ENCODE assay signal across 15 cellular contexts in the genomic region with DNA sequence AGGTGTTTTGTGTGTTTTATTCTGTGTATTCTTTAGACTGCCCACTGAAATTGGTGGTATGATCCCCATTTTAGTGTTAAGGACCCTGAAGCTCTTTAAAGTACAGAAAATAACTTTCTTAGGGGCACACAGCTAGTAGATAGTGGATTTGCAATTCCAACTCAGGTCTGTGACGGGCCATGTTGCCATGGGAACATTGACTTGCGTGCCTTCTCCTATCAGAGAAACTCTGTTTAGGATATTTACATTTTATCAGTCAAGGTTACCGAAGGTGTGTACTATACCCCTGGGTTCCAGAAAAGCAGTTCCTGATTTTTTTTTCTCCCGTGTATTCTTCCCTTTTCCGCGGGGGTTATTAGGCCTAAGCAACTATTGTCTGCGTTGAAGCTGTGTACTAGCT. TPM values are rescaled to one million over a fixed set of nuclear protein-coding genes. Genes with fewer than 3 reads are reported as not detected.
DNase-seq lines count a peak whose midpoint lies in the region; ATAC-seq and TF ChIP-seq lines count a peak whose summit lies in the region.
"Had no signal": no experiment of that assay in that cellular context is flagged by ENCODE, and none has a peak within 500 bp of the region (broad histone marks: within the 10 kb centered on the region; RNA-seq: fewer than 3 reads in every experiment).

No MANE protein-coding gene starts in this region.

- H3K36me3 ChIP-seq in mucosa of descending colon (ENCODE audit: low read depth), result no peaks in the 10 kb centered on the region
- H3K36me3 ChIP-seq: brain microvascular endothelial cell, suprapubic skin had no signal

- H3K27ac ChIP-seq in VCaP, result peak overlapping the region; percentile 67
- H3K27ac ChIP-seq in epithelial cell of prostate, result peak overlapping the region; percentile 61
- no peak overlapping the region for H3K27ac ChIP-seq in CD4-positive, alpha-beta T cell (ENCODE audit: low read depth, low read length)
- H3K27ac ChIP-seq: brain microvascular endothelial cell had no signal

- CTCF ChIA-PET in CD4-positive, alpha-beta T cell (lab: Charles Lee), result no interaction called here

- H3K4me3 ChIP-seq in mucosa of descending colon, result no peak overlapping the region
- H3K4me3 ChIP-seq: suprapubic skin had no signal

- peak; percentile 22 for ATAC-seq in mucosa of descending colon
- ATAC-seq in CD4-positive, alpha-beta T cell (ENCODE audit: poor library complexity), result no peak

- no peaks in the 10 kb centered on the region for H3K27me3 Mint-ChIP-seq in type B pancreatic cell
- no peaks in the 10 kb centered on the region for H3K27me3 Mint-ChIP-seq in CD4-positive, alpha-beta T cell
- H3K27me3 Mint-ChIP-seq: activated CD4-positive, alpha-beta T cell treated with anti-CD3 and anti-CD28 coated beads, Interleukin-2, amount 10 ng/mL, durations not matched to agents 7 days and 5 days had no signal

- no peaks in the 10 kb centered on the region for H3K27me3 ChIP-seq in CD4-positive, alpha-beta T cell (ENCODE audit: control insufficient read depth, insufficient read depth, low read length)
- H3K27me3 ChIP-seq: brain microvascular endothelial cell, suprapubic skin had no signal

- TF ChIP-seq CTCF in VCaP (conservative IDR thresholded peaks at IDR 0.05) (no peak), mucosa of descending colon (IDR thresholded peaks at IDR 0.05) (no peak), type B pancreatic cell (conservative IDR thresholded peaks at IDR 0.05) (no peak), GM13977 (IDR thresholded peaks at IDR 0.05; ENCODE audit: extremely low read depth, insufficient read depth, missing control alignments) (no peak)
- TF ChIP-seq CTCF in CD4-positive, alpha-beta T cell (IDR thresholded peaks at IDR 0.05), result no peak

- in situ Hi-C loops in GM13977 (cut with MboI; ENCODE audit: low pct_unique_long_range_greater_than_20kb, low sequenced_read_pairs, unreplicated experiment), result no loop called here

- peaks cover 27% of the 10 kb centered on the region for H3K4me1 Mint-ChIP-seq in type B pancreatic cell (ENCODE audit: unreplicated experiment)
- no peaks in the 10 kb centered on the region for H3K4me1 Mint-ChIP-seq in CD4-positive, alpha-beta T cell (ENCODE audit: low read depth)
- H3K4me1 Mint-ChIP-seq: activated CD4-positive, alpha-beta T cell treated with anti-CD3 and anti-CD28 coated beads, Interleukin-2, amount 10 ng/mL, durations not matched to agents 7 days and 5 days; activated naive CD8-positive, alpha-beta T cell treated with anti-CD3 and anti-CD28 coated beads, Interleukin-2, amount 10 ng/mL, durations not matched to agents 7 days and 5 days had no signal

- POLR2A ChIA-PET in CD4-positive, alpha-beta T cell (lab: Charles Lee), result no interaction called here

- no peaks in the 10 kb centered on the region for H3K9me3 ChIP-seq in mucosa of descending colon
- no peaks in the 10 kb centered on the region for H3K9me3 ChIP-seq in CD4-positive, alpha-beta T cell (ENCODE audit: control insufficient read depth, low read length)
- H3K9me3 ChIP-seq: suprapubic skin had no signal

- intact Hi-C loops in mucosa of descending colon (cut with DNase I, micrococcal nuclease), result no loop called here
- intact Hi-C loops in CD4-positive, alpha-beta T cell (cut with DNase I, micrococcal nuclease), result no loop called here

- DNase-seq in epithelial cell of prostate (ENCODE audit: low read depth, low spot score) (no peak), mucosa of descending colon (peak in 1 of 3 donors; percentile 43), type B pancreatic cell (ENCODE audit: extremely low spot score, unreplicated experiment) (no peak), DMS79 (lab: John Stamatoyannopoulos, UW) (no peak), GM13977 (ENCODE audit: low spot score) (no peak)
- DNase-seq in CD4-positive, alpha-beta T cell, result no peak
- DNase-seq: activated CD4-positive, alpha-beta T cell treated with anti-CD3 and anti-CD28 coated beads, Interleukin-2, amount 10 ng/mL, durations not matched to agents 7 days and 5 days; activated naive CD8-positive, alpha-beta T cell treated with anti-CD3 and anti-CD28 coated beads, Interleukin-2, amount 10 ng/mL, durations not matched to agents 7 days and 5 days; brain microvascular endothelial cell; NCI-H1092; NCI-H2081; NCI-H510A treated with DMSO at 0.1 percent for 48 hours had no signal

- peaks cover 31% of the 10 kb centered on the region for H3K4me1 ChIP-seq in mucosa of descending colon (ENCODE audit: low read depth)

- H3K27ac Mint-ChIP-seq in type B pancreatic cell, result peak overlapping the region; percentile 81
- H3K27ac Mint-ChIP-seq in CD4-positive, alpha-beta T cell, result no peak overlapping the region
- H3K27ac Mint-ChIP-seq: activated CD4-positive, alpha-beta T cell treated with anti-CD3 and anti-CD28 coated beads, Interleukin-2, amount 10 ng/mL, durations not matched to agents 7 days and 5 days; activated naive CD8-positive, alpha-beta T cell treated with anti-CD3 and anti-CD28 coated beads, Interleukin-2, amount 10 ng/mL, durations not matched to agents 7 days and 5 days; activated T-helper 2 cell treated with anti-CD3 and anti-CD28 coated beads, Interferon-gamma antibody, Interleukin-2, Interleukin-4, amounts not matched to agents 10 μg/mL and 5 μg/mL and 100 μg/mL, durations not matched to agents 14 hours and 24 hours and 36 hours had no signal

- H3K36me3 Mint-ChIP-seq in type B pancreatic cell, result peaks cover 3% of the 10 kb centered on the region
- H3K36me3 Mint-ChIP-seq in CD4-positive, alpha-beta T cell (ENCODE audit: low read depth), result no peaks in the 10 kb centered on the region
- H3K36me3 Mint-ChIP-seq: activated naive CD8-positive, alpha-beta T cell treated with anti-CD3 and anti-CD28 coated beads, Interleukin-2, amount 10 ng/mL, durations not matched to agents 7 days and 5 days had no signal

- H3K9me3 Mint-ChIP-seq in type B pancreatic cell, result no peaks in the 10 kb centered on the region
- no peaks in the 10 kb centered on the region for H3K9me3 Mint-ChIP-seq in CD4-positive, alpha-beta T cell
- H3K9me3 Mint-ChIP-seq: activated CD4-positive, alpha-beta T cell treated with anti-CD3 and anti-CD28 coated beads, Interleukin-2, amount 10 ng/mL, durations not matched to agents 7 days and 5 days; activated naive CD8-positive, alpha-beta T cell treated with anti-CD3 and anti-CD28 coated beads, Interleukin-2, amount 10 ng/mL, durations not matched to agents 7 days and 5 days; activated T-helper 2 cell treated with anti-CD3 and anti-CD28 coated beads, Interferon-gamma antibody, Interleukin-2, Interleukin-4, amounts not matched to agents 10 μg/mL and 5 μg/mL and 100 μg/mL, durations not matched to agents 14 hours and 24 hours and 36 hours had no signal

- H3K4me3 Mint-ChIP-seq in type B pancreatic cell, result peak overlapping the region; percentile 23
- no peak overlapping the region for H3K4me3 Mint-ChIP-seq in CD4-positive, alpha-beta T cell
- H3K4me3 Mint-ChIP-seq: activated CD4-positive, alpha-beta T cell treated with anti-CD3 and anti-CD28 coated beads, Interleukin-2, amount 10 ng/mL, durations not matched to agents 7 days and 5 days; activated naive CD8-positive, alpha-beta T cell treated with anti-CD3 and anti-CD28 coated beads, Interleukin-2, amount 10 ng/mL, durations not matched to agents 7 days and 5 days had no signal

RNA-seq across cellular contexts. Expression of gene MYZAP, which starts 19.4 kb away (rescaled TPM):
- total RNA-seq in mucosa of descending colon (10 to 100 TPM; 17.5 to 18.8 (median 17.9) TPM), type B pancreatic cell (ENCODE audit: low replicate concordance) (5.7 and 9.9 TPM in 2 replicates)
- total RNA-seq in CD4-positive, alpha-beta T cell, result 1 to 10 TPM in 1 of 2 experiments, under 1 TPM in 1; 0.66 to 1.1 TPM
- total RNA-seq: activated CD4-positive, alpha-beta T cell treated with anti-CD3 and anti-CD28 coated beads, Interleukin-2, amount 10 ng/mL, durations not matched to agents 7 days and 5 days; activated naive CD8-positive, alpha-beta T cell treated with anti-CD3 and anti-CD28 coated beads, Interleukin-2, amount 10 ng/mL, durations not matched to agents 7 days and 5 days; activated T-helper 2 cell treated with anti-CD3 and anti-CD28 coated beads, Interferon-gamma antibody, Interleukin-2, Interleukin-4, amounts not matched to agents 10 μg/mL and 5 μg/mL and 100 μg/mL, durations not matched to agents 14 hours and 24 hours and 36 hours had no signal
